ENCODE assay signal across 8 cellular contexts in genomic region chr17:78924481-78925151, GRCh38. TPM values are rescaled to one million over a fixed set of nuclear protein-coding genes. Genes with fewer than 3 reads are reported as not detected.
DNase-seq lines count a peak whose midpoint lies in the region; ATAC-seq and TF ChIP-seq lines count a peak whose summit lies in the region.

No MANE protein-coding gene starts in this region.

- intact Hi-C loops in CD4-positive, alpha-beta T cell (cut with DNase I, micrococcal nuclease) = loop anchor here (2.0 to 5.0 kb wide), 5 partner anchors 34 to 60 kb away; no protein-coding TSS in a partner anchor
- intact Hi-C loops in dendritic cell treated with granulocyte-macrophage colony-stimulating factor and Interleukin-4, amounts not matched to agents 40 ng/mL and 50 ng/mL, for 4 days (cut with micrococcal nuclease) = loop anchor here (2.0 kb wide), 1 partner anchor 34 kb away; no protein-coding TSS in a partner anchor

- H3K4me3 ChIP-seq in mononuclear cell (ENCODE audit: low read length) = peak overlapping the region; percentile 60

- no peak overlapping the region for H3K27ac ChIP-seq in CD4-positive, alpha-beta T cell (ENCODE audit: low read depth, low read length)

- H3K4me3 Mint-ChIP-seq in CD4-positive, alpha-beta T cell = peak overlapping the region; percentile 90
- peak overlapping the region; percentile 89 for H3K4me3 Mint-ChIP-seq in dendritic cell treated with granulocyte-macrophage colony-stimulating factor and Interleukin-4, amounts not matched to agents 40 ng/mL and 50 ng/mL, for 4 days

- peak; percentile 21 for ATAC-seq in CD4-positive, alpha-beta T cell (ENCODE audit: poor library complexity)
- no peak for ATAC-seq in HG03175 (IDR thresholded peaks at IDR 0.05; ENCODE audit: unreplicated experiment)
- ATAC-seq in GM18870 (IDR thresholded peaks at IDR 0.05; ENCODE audit: unreplicated experiment) = no peak

- H3K9me3 ChIP-seq in CD4-positive, alpha-beta T cell (ENCODE audit: control insufficient read depth, low read length) = no peaks in the 10 kb centered on the region
- H3K9me3 ChIP-seq in mononuclear cell (ENCODE audit: low read depth, low read length) = no peaks in the 10 kb centered on the region

- no peaks in the 10 kb centered on the region for H3K36me3 Mint-ChIP-seq in CD4-positive, alpha-beta T cell (ENCODE audit: low read depth)
- H3K36me3 Mint-ChIP-seq in dendritic cell treated with granulocyte-macrophage colony-stimulating factor and Interleukin-4, amounts not matched to agents 40 ng/mL and 50 ng/mL, for 4 days (ENCODE audit: low read depth) = peaks cover 45% of the 10 kb centered on the region

- DNase-seq in CD4-positive, alpha-beta T cell = no peak
- DNase-seq in NCI-H146 (lab: John Stamatoyannopoulos, UW) (peak; percentile 29), GOT3 (lab: John Stamatoyannopoulos, UW) (no peak)
- no peak for DNase-seq in stimulated activated CD8-positive, alpha-beta memory T cell treated with anti-CD3 and anti-CD28 coated beads, Interleukin-4, amount 100 ng/mL, for 48 hours

- peaks cover 4% of the 10 kb centered on the region for H3K27me3 Mint-ChIP-seq in CD4-positive, alpha-beta T cell
- peaks cover 4% of the 10 kb centered on the region for H3K27me3 Mint-ChIP-seq in dendritic cell treated with granulocyte-macrophage colony-stimulating factor and Interleukin-4, amounts not matched to agents 40 ng/mL and 50 ng/mL, for 4 days

- H3K27ac Mint-ChIP-seq in CD4-positive, alpha-beta T cell = no peak overlapping the region
- peak overlapping the region; percentile 87 for H3K27ac Mint-ChIP-seq in dendritic cell treated with granulocyte-macrophage colony-stimulating factor and Interleukin-4, amounts not matched to agents 40 ng/mL and 50 ng/mL, for 4 days

- TF ChIP-seq CTCF in CD4-positive, alpha-beta T cell (IDR thresholded peaks at IDR 0.05) = no peak

- peaks cover 53% of the 10 kb centered on the region for H3K4me1 ChIP-seq in mononuclear cell (ENCODE audit: insufficient read depth, low read length)

- peaks cover 21% of the 10 kb centered on the region for H3K4me1 Mint-ChIP-seq in CD4-positive, alpha-beta T cell (ENCODE audit: low read depth)
- peaks cover 50% of the 10 kb centered on the region for H3K4me1 Mint-ChIP-seq in dendritic cell treated with granulocyte-macrophage colony-stimulating factor and Interleukin-4, amounts not matched to agents 40 ng/mL and 50 ng/mL, for 4 days (ENCODE audit: low read depth)

- POLR2A ChIA-PET in CD4-positive, alpha-beta T cell (lab: Charles Lee) = interaction anchor here (0.6 to 1.7 kb wide), 2 partner anchors 34 to 755 kb away, joined by 3 to 7 read pairs; no protein-coding TSS in a partner anchor

- CTCF ChIA-PET in CD4-positive, alpha-beta T cell (lab: Charles Lee) = no interaction called here

- H3K9me3 Mint-ChIP-seq in CD4-positive, alpha-beta T cell = no peaks in the 10 kb centered on the region
- H3K9me3 Mint-ChIP-seq in dendritic cell treated with granulocyte-macrophage colony-stimulating factor and Interleukin-4, amounts not matched to agents 40 ng/mL and 50 ng/mL, for 4 days = no peaks in the 10 kb centered on the region

- H3K27me3 ChIP-seq in CD4-positive, alpha-beta T cell (ENCODE audit: control insufficient read depth, insufficient read depth, low read length) = peaks cover 4% of the 10 kb centered on the region
- H3K27me3 ChIP-seq in mononuclear cell (ENCODE audit: insufficient read depth, low read length) = no peaks in the 10 kb centered on the region

RNA-seq across cellular contexts. Expression of gene TIMP2, which starts 0.6 kb away (rescaled TPM):
- 1 to 10 TPM; 6.2 to 7.0 TPM for total RNA-seq in CD4-positive, alpha-beta T cell
- 19.9 TPM for total RNA-seq in mononuclear cell

RNA-seq across cellular contexts. Expression of gene CEP295NL, which starts 21.6 kb away (rescaled TPM):
- total RNA-seq in CD4-positive, alpha-beta T cell = 1 to 10 TPM; 2.6 to 2.7 TPM
- 5.9 TPM for total RNA-seq in mononuclear cell

RNA-seq across cellular contexts. Expression of gene LGALS3BP, which starts 55.1 kb away (rescaled TPM):
- 10 to 100 TPM; 38.8 to 41.0 TPM for total RNA-seq in CD4-positive, alpha-beta T cell
- 20.5 TPM for total RNA-seq in mononuclear cell
